In the genomic region with DNA sequence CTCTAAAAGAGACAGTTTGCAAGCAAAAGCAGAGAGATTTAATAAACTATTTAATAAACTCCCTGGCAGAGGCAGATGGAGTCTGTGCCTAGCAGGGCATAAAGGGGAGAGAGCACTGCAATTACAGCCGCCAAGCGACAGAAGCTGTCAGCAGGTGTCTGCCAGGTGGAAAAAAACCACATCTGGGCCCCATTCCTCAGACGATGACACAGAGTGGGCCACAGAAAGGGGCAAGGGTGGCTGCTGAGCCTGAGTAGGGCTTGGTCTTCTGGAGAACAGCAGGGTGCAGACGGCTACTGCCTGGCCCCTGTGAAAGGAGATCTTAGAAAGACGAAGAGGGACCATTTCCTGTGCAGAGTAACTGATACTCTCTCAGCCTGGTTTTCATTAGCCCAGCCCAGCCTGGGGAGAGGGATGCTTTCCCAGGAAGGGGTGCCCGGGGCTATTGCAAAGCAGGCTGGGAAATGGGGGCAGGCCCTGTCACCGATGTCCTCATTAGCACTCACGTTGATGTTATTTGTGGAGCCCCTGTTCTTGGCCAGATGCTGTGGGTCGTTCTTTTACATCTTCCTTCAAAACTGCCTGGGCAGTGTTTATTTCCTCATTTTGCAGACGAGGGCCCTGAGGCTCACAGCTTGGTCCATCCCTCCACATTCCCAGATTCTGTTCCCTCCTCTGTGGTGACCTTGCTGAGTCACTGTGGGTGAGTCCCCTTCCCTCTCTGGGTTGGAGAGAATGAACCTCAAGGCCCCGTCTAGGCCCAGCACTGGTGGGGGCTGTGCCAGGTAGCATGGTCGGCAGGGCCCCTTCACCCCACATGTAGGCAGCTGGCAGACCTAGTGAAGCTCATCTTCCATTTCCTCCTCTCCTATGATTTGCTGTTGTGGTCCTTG, we compare ENCODE assay signal across 8 cellular contexts.
DNase-seq lines count a peak whose midpoint lies in the region; ATAC-seq, FAIRE-seq and TF ChIP-seq lines count a peak whose summit lies in the region.

No MANE protein-coding gene starts in this region.

- H3K27me3 ChIP-seq in BJ (ENCODE audit: control insufficient read depth, insufficient read depth, low read length) = no peaks in the 10 kb centered on the region

- POLR2A ChIA-PET in BJ (lab: Charles Lee) = no interaction called here

- FAIRE-seq in frontal cortex (lab: Jason Lieb, UNC) = no peak

- intact Hi-C loops in Right ventricle myocardium superior (cut with DNase I) = no loop called here

- CTCF ChIA-PET in BJ (lab: Yijun Ruan, JAX) = interaction anchor here (0.5 to 4.6 kb wide), 8 partner anchors 12 to 999 kb away, joined by 3 to 27 read pairs (median 3); no protein-coding TSS in a partner anchor

- no peak overlapping the region for H3K4me3 Mint-ChIP-seq in T-helper 17 cell

- no peaks in the 10 kb centered on the region for H3K36me3 ChIP-seq in BJ (ENCODE audit: control insufficient read depth, insufficient read depth, low read length)

- H3K9me3 ChIP-seq in T-helper 17 cell (ENCODE audit: control insufficient read depth, low read length, poor library complexity, severe bottlenecking) = no peaks in the 10 kb centered on the region

- H3K27me3 Mint-ChIP-seq in T-helper 17 cell = peaks cover 72% of the 10 kb centered on the region

- H3K36me3 Mint-ChIP-seq in T-helper 17 cell (ENCODE audit: low read depth) = peaks cover 8% of the 10 kb centered on the region

- TF ChIP-seq CTCF in BJ (IDR thresholded peaks at IDR 0.05; ENCODE audit: insufficient read depth, low read depth, low read length) = no peak

- H3K27ac Mint-ChIP-seq in T-helper 17 cell = no peak overlapping the region

- no peak overlapping the region for H3K4me3 ChIP-seq in BJ (ENCODE audit: low read depth, low read length)

- peak; percentile 70 for DNase-seq in BJ (ENCODE audit: low read depth)
- peak; percentile 47 for DNase-seq in HPDE6-E6E7 (ENCODE audit: extremely low spot score)
- peak; percentile 70 for DNase-seq in T1000 (lab: John Stamatoyannopoulos, UW)
- DNase-seq in iris pigment epithelial cell (ENCODE audit: low read depth) = peak; percentile 50
- no peak for DNase-seq in T-helper 17 cell
- DNase-seq in frontal cortex (ENCODE audit: low spot score in 2 of 2) = no peak
- DNase-seq in occipital lobe (lab: John Stamatoyannopoulos, UW) = no peak
- DNase-seq in Right ventricle myocardium superior = no peak

- H3K4me1 Mint-ChIP-seq in T-helper 17 cell = peaks cover 5% of the 10 kb centered on the region

- ATAC-seq in T-helper 17 cell (no peak), Right ventricle myocardium superior (ENCODE audit: poor library complexity) (no peak)

Comparison
In these comparisons a context has a peak if more than half of its experiments do, and no peak if none do; other contexts are left out.
1. DNase-seq: peak in BJ (single experiment), HPDE6-E6E7 (single experiment), T1000 (single experiment) and iris pigment epithelial cell (single experiment); none in T-helper 17 cell (0 of 3), frontal cortex (0 of 2), occipital lobe (single experiment) and Right ventricle myocardium superior (single experiment).